In genomic region chr17:50719144-50719923, GRCh38 we compare ENCODE assay signal across 1 cellular context.
A peak's percentile ranks its signal among the peaks of the same experiment; 100 is the strongest.
TF ChIP-seq lines count a peak whose summit lies in the region.

Gene LUC7L3, plus strand, starts transcription at chr17:50719603. Its CDS starts 130 bp downstream, at chr17:50719733.

TF ChIP-seq in HEK293, 187 proteins besides CTCF, POLR2A, EP300 and RAD21 (continued from another document and continues in another):
- 0 out of 2 replicates have a peak, but pooled peaks have one; percentile 19 for TF ChIP-seq ZIC2 (tag by site-specific recombination; IDR thresholded peaks at IDR 0.05)
- peak; percentile 55 for TF ChIP-seq REST (tag by site-specific recombination; IDR thresholded peaks at IDR 0.05)
- no peak for TF ChIP-seq ZNF626 (tag by site-specific recombination; IDR thresholded peaks at IDR 0.05)
- TF ChIP-seq HOXA7 (CRISPR knock-in tag; IDR thresholded peaks at IDR 0.05; ENCODE audit: borderline replicate concordance), result no peak
- TF ChIP-seq ZNF791 (tag by site-specific recombination; IDR thresholded peaks at IDR 0.05), result no peak
- no peak for TF ChIP-seq ZNF560 (tag by site-specific recombination; IDR thresholded peaks at IDR 0.05; ENCODE audit: borderline replicate concordance)
- TF ChIP-seq ZNF677 (tag by site-specific recombination; IDR thresholded peaks at IDR 0.05), result no peak
- peak; percentile 76 for TF ChIP-seq HIC1 (tag by site-specific recombination; IDR thresholded peaks at IDR 0.05)
- no peak for TF ChIP-seq ZNF274 (IDR thresholded peaks at IDR 0.05; ENCODE audit: low read length)
- TF ChIP-seq ZNF274 (tag by site-specific recombination; IDR thresholded peaks at IDR 0.05; ENCODE audit: borderline replicate concordance), result no peak
- TF ChIP-seq ZNF488 (tag by site-specific recombination; IDR thresholded peaks at IDR 0.05), result no peak
- no peak for TF ChIP-seq ZNF350 (tag by site-specific recombination; IDR thresholded peaks at IDR 0.05)
- TF ChIP-seq SP7 (tag by site-specific recombination; IDR thresholded peaks at IDR 0.05), result peak; percentile 85; the same call in 1 of the 2 replicates
- no peak for TF ChIP-seq PRDM4 (tag by site-specific recombination; IDR thresholded peaks at IDR 0.05)
- TF ChIP-seq GLI2 (tag by site-specific recombination; IDR thresholded peaks at IDR 0.05; ENCODE audit: borderline replicate concordance, low read depth), result no peak
- TF ChIP-seq ZNF148 (tag by site-specific recombination; IDR thresholded peaks at IDR 0.05; ENCODE audit: borderline replicate concordance), result no peak
- peak; percentile 93; the same call in 1 of the 2 replicates for TF ChIP-seq ZSCAN5A (tag by site-specific recombination; IDR thresholded peaks at IDR 0.05)
- TF ChIP-seq ZNF335 (tag by site-specific recombination; conservative IDR thresholded peaks at IDR 0.05), result peak; percentile 78
- no peak for TF ChIP-seq ZNF202 (tag by site-specific recombination; IDR thresholded peaks at IDR 0.05; ENCODE audit: borderline replicate concordance)
- no peak for TF ChIP-seq ZNF280D (tag by site-specific recombination; IDR thresholded peaks at IDR 0.05)
- TF ChIP-seq ZNF510 (tag by site-specific recombination; IDR thresholded peaks at IDR 0.05; ENCODE audit: insufficient replicate concordance), result no peak
- peak; percentile 98 for TF ChIP-seq ZNF341 (tag by site-specific recombination; IDR thresholded peaks at IDR 0.05; ENCODE audit: low read depth)
- TF ChIP-seq ZNF692 (tag by site-specific recombination; IDR thresholded peaks at IDR 0.05), result peak; percentile 93
- no peak for TF ChIP-seq ZSCAN16 (tag by site-specific recombination; IDR thresholded peaks at IDR 0.05)
- TF ChIP-seq ZNF843 (tag by site-specific recombination; IDR thresholded peaks at IDR 0.05), result peak; percentile 76
- TF ChIP-seq ZNF416 (tag by site-specific recombination; IDR thresholded peaks at IDR 0.05), result no peak
- TF ChIP-seq ZNF132 (tag by site-specific recombination; IDR thresholded peaks at IDR 0.05; ENCODE audit: borderline replicate concordance), result no peak
- no peak for TF ChIP-seq ZNF311 (tag by site-specific recombination; IDR thresholded peaks at IDR 0.05; ENCODE audit: borderline replicate concordance)
- TF ChIP-seq RBAK (tag by site-specific recombination; IDR thresholded peaks at IDR 0.05), result no peak
- 0 out of 2 replicates have a peak, but pooled peaks have one; percentile 31 for TF ChIP-seq ZNF639 (tag by site-specific recombination; IDR thresholded peaks at IDR 0.05)
- TF ChIP-seq ZNF324 (tag by site-specific recombination; IDR thresholded peaks at IDR 0.05), result 0 out of 2 replicates have a peak, but pooled peaks have one; percentile 75
- peak; percentile 92 for TF ChIP-seq ZFP69B (tag by site-specific recombination; IDR thresholded peaks at IDR 0.05)
- TF ChIP-seq ZNF114 (tag by site-specific recombination; IDR thresholded peaks at IDR 0.05), result no peak
- TF ChIP-seq ZNF214 (tag by site-specific recombination; IDR thresholded peaks at IDR 0.05; ENCODE audit: borderline replicate concordance), result no peak
- no peak for TF ChIP-seq ZNF747 (tag by site-specific recombination; IDR thresholded peaks at IDR 0.05)
- no peak for TF ChIP-seq ZNF621 (tag by site-specific recombination; IDR thresholded peaks at IDR 0.05)
- no peak for TF ChIP-seq ZNF664 (tag by site-specific recombination; IDR thresholded peaks at IDR 0.05)
- no peak for TF ChIP-seq ZNF174 (tag by site-specific recombination; IDR thresholded peaks at IDR 0.05)
- no peak for TF ChIP-seq ZNF777 (tag by site-specific recombination; IDR thresholded peaks at IDR 0.05; ENCODE audit: borderline replicate concordance)
- no peak for TF ChIP-seq ZNF302 (tag by site-specific recombination; IDR thresholded peaks at IDR 0.05; ENCODE audit: low read depth)
- TF ChIP-seq ZXDB (tag by site-specific recombination; IDR thresholded peaks at IDR 0.05), result peak; percentile 93
- no peak; the same call in 1 of the 2 replicates for TF ChIP-seq ZNF623 (tag by site-specific recombination; IDR thresholded peaks at IDR 0.05)
- peak; percentile 71 for TF ChIP-seq ZNF629 (tag by site-specific recombination; IDR thresholded peaks at IDR 0.05)
- 0 out of 2 replicates have a peak, but pooled peaks have one; percentile 19 for TF ChIP-seq ZNF10 (tag by site-specific recombination; IDR thresholded peaks at IDR 0.05)
- TF ChIP-seq REPIN1 (tag by site-specific recombination; IDR thresholded peaks at IDR 0.05; ENCODE audit: low read depth), result no peak
- TF ChIP-seq ZNF23 (tag by site-specific recombination; IDR thresholded peaks at IDR 0.05; ENCODE audit: borderline replicate concordance), result no peak
